Comparison of ENCODE assay signal across 2 cellular contexts in the genomic region with DNA sequence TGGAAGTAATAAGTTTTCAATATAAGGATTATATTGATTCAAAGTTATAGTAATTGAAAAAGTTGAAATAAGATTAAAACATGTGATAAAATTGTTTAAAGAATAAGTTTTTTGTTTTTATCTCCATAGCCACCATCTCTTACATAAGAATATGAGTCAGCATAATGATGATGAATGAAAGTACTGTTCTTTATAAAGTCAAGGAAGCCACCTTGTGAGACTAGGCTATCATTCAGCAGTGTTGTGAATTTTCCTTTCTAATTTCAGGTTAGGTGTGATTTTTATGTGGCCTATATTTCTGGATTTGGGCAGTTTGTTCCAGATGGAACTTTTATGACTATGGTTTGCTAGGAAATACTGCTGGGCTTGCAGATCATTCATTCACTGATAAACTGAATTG.
TF ChIP-seq lines count a peak whose summit lies in the region.

No MANE protein-coding gene starts in this region.

TF ChIP-seq in IMR-90, 13 proteins besides CTCF, POLR2A, EP300 and RAD21:
- peak; percentile 32 for TF ChIP-seq MAFK (IDR thresholded peaks at IDR 0.05; ENCODE audit: low read depth, low read length)
- TF ChIP-seq, protein P1, sequence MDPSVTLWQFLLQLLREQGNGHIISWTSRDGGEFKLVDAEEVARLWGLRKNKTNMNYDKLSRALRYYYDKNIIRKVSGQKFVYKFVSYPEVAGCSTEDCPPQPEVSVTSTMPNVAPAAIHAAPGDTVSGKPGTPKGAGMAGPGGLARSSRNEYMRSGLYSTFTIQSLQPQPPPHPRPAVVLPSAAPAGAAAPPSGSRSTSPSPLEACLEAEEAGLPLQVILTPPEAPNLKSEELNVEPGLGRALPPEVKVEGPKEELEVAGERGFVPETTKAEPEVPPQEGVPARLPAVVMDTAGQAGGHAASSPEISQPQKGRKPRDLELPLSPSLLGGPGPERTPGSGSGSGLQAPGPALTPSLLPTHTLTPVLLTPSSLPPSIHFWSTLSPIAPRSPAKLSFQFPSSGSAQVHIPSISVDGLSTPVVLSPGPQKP (IDR thresholded peaks at IDR 0.05; ENCODE audit: borderline replicate concordance, low read depth, low read length): no peak

TF ChIP-seq in K562, 482 proteins besides CTCF, POLR2A, EP300 and RAD21:
- TF ChIP-seq POLR2AphosphoS2 (IDR thresholded peaks at IDR 0.05; ENCODE audit: low read length) (no peak), BHLHE40 (IDR thresholded peaks at IDR 0.05; ENCODE audit: low read length) (no peak), THRAP3 (IDR thresholded peaks at IDR 0.05; ENCODE audit: borderline replicate concordance) (no peak), ZNF316 (IDR thresholded peaks at IDR 0.05) (peak; percentile 75), CBX8 (IDR thresholded peaks at IDR 0.05; ENCODE audit: borderline replicate concordance, extremely low read depth, low read depth, low read length, poor library complexity, severe bottlenecking) (no peak), RFX1 (IDR thresholded peaks at IDR 0.05) (0 out of 2 replicates have a peak, but pooled peaks have one; percentile 6), BCL6 (CRISPR knock-in tag; IDR thresholded peaks at IDR 0.05) (no peak), ZNF134 (CRISPR knock-in tag; conservative IDR thresholded peaks at IDR 0.05) (no peak), ARID2 (IDR thresholded peaks at IDR 0.05) (no peak), CHD1 (IDR thresholded peaks at IDR 0.05; ENCODE audit: low read length) (no peak), CHD4 (IDR thresholded peaks at IDR 0.05; ENCODE audit: insufficient read depth, insufficient replicate concordance, low read depth, low read length, poor library complexity, severe bottlenecking) (no peak), RBM22 (IDR thresholded peaks at IDR 0.05; ENCODE audit: low read depth, low read length, poor library complexity, severe bottlenecking) (no peak), MAFF (IDR thresholded peaks at IDR 0.05; ENCODE audit: low read length) (peak; percentile 38; the same call in 1 of the 2 replicates), NFE2 (IDR thresholded peaks at IDR 0.05; ENCODE audit: low read depth) (peak; percentile 54; the same call in 1 of the 2 replicates), MAFG (tag; conservative IDR thresholded peaks at IDR 0.05) (peak; percentile 50), CSDE1 (IDR thresholded peaks at IDR 0.05) (no peak), PCBP2 (IDR thresholded peaks at IDR 0.05; ENCODE audit: low read depth, low read length, poor library complexity, severe bottlenecking) (no peak), HDAC3 (IDR thresholded peaks at IDR 0.05; ENCODE audit: borderline replicate concordance, partially characterized antibody) (no peak), C11orf30 (IDR thresholded peaks at IDR 0.05; ENCODE audit: low read depth) (peak; percentile 49), ZNF586 (CRISPR knock-in tag; conservative IDR thresholded peaks at IDR 0.05) (no peak), CBFB (CRISPR knock-in tag; IDR thresholded peaks at IDR 0.05) (no peak)
- TF ChIP-seq, protein P2, sequence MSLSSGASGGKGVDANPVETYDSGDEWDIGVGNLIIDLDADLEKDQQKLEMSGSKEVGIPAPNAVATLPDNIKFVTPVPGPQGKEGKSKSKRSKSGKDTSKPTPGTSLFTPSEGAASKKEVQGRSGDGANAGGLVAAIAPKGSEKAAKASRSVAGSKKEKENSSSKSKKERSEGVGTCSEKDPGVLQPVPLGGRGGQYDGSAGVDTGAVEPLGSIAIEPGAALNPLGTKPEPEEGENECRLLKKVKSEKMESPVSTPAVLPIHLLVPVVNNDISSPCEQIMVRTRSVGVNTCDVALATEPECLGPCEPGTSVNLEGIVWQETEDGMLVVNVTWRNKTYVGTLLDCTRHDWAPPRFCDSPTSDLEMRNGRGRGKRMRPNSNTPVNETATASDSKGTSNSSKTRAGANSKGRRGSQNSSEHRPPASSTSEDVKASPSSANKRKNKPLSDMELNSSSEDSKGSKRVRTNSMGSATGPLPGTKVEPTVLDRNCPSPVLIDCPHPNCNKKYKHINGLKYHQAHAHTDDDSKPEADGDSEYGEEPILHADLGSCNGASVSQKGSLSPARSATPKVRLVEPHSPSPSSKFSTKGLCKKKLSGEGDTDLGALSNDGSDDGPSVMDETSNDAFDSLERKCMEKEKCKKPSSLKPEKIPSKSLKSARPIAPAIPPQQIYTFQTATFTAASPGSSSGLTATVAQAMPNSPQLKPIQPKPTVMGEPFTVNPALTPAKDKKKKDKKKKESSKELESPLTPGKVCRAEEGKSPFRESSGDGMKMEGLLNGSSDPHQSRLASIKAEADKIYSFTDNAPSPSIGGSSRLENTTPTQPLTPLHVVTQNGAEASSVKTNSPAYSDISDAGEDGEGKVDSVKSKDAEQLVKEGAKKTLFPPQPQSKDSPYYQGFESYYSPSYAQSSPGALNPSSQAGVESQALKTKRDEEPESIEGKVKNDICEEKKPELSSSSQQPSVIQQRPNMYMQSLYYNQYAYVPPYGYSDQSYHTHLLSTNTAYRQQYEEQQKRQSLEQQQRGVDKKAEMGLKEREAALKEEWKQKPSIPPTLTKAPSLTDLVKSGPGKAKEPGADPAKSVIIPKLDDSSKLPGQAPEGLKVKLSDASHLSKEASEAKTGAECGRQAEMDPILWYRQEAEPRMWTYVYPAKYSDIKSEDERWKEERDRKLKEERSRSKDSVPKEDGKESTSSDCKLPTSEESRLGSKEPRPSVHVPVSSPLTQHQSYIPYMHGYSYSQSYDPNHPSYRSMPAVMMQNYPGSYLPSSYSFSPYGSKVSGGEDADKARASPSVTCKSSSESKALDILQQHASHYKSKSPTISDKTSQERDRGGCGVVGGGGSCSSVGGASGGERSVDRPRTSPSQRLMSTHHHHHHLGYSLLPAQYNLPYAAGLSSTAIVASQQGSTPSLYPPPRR (CRISPR knock-in tag; IDR thresholded peaks at IDR 0.05; ENCODE audit: borderline replicate concordance): no peak
- TF ChIP-seq, protein P3, sequence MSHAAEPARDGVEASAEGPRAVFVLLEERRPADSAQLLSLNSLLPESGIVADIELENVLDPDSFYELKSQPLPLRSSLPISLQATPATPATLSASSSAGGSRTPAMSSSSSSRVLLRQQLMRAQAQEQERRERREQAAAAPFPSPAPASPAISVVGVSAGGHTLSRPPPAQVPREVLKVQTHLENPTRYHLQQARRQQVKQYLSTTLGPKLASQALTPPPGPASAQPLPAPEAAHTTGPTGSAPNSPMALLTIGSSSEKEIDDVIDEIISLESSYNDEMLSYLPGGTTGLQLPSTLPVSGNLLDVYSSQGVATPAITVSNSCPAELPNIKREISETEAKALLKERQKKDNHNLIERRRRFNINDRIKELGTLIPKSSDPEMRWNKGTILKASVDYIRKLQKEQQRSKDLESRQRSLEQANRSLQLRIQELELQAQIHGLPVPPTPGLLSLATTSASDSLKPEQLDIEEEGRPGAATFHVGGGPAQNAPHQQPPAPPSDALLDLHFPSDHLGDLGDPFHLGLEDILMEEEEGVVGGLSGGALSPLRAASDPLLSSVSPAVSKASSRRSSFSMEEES (CRISPR knock-in tag; IDR thresholded peaks at IDR 0.05): no peak
- TF ChIP-seq, protein P4, sequence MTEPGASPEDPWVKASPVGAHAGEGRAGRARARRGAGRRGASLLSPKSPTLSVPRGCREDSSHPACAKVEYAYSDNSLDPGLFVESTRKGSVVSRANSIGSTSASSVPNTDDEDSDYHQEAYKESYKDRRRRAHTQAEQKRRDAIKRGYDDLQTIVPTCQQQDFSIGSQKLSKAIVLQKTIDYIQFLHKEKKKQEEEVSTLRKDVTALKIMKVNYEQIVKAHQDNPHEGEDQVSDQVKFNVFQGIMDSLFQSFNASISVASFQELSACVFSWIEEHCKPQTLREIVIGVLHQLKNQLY (CRISPR knock-in tag; conservative IDR thresholded peaks at IDR 0.05): no peak
- TF ChIP-seq, protein P5, sequence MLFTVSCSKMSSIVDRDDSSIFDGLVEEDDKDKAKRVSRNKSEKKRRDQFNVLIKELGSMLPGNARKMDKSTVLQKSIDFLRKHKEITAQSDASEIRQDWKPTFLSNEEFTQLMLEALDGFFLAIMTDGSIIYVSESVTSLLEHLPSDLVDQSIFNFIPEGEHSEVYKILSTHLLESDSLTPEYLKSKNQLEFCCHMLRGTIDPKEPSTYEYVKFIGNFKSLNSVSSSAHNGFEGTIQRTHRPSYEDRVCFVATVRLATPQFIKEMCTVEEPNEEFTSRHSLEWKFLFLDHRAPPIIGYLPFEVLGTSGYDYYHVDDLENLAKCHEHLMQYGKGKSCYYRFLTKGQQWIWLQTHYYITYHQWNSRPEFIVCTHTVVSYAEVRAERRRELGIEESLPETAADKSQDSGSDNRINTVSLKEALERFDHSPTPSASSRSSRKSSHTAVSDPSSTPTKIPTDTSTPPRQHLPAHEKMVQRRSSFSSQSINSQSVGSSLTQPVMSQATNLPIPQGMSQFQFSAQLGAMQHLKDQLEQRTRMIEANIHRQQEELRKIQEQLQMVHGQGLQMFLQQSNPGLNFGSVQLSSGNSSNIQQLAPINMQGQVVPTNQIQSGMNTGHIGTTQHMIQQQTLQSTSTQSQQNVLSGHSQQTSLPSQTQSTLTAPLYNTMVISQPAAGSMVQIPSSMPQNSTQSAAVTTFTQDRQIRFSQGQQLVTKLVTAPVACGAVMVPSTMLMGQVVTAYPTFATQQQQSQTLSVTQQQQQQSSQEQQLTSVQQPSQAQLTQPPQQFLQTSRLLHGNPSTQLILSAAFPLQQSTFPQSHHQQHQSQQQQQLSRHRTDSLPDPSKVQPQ (CRISPR knock-in tag; IDR thresholded peaks at IDR 0.05; ENCODE audit: borderline replicate concordance): no peak
- TF ChIP-seq, protein P6, sequence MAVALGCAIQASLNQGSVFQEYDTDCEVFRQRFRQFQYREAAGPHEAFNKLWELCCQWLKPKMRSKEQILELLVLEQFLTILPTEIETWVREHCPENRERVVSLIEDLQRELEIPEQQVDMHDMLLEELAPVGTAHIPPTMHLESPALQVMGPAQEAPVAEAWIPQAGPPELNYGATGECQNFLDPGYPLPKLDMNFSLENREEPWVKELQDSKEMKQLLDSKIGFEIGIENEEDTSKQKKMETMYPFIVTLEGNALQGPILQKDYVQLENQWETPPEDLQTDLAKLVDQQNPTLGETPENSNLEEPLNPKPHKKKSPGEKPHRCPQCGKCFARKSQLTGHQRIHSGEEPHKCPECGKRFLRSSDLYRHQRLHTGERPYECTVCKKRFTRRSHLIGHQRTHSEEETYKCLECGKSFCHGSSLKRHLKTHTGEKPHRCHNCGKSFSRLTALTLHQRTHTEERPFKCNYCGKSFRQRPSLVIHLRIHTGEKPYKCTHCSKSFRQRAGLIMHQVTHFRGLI (CRISPR knock-in tag; IDR thresholded peaks at IDR 0.05): no peak
- TF ChIP-seq, protein P7, sequence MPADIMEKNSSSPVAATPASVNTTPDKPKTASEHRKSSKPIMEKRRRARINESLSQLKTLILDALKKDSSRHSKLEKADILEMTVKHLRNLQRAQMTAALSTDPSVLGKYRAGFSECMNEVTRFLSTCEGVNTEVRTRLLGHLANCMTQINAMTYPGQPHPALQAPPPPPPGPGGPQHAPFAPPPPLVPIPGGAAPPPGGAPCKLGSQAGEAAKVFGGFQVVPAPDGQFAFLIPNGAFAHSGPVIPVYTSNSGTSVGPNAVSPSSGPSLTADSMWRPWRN (IDR thresholded peaks at IDR 0.05; ENCODE audit: low read depth): no peak
